12 cellular contexts compared by ENCODE assay signal in genomic region chr1:57072775-57073174, GRCh38.
DNase-seq lines count a peak whose midpoint lies in the region; ATAC-seq, FAIRE-seq and TF ChIP-seq lines count a peak whose summit lies in the region.
"Had no signal": no experiment of that assay in that cellular context is flagged by ENCODE, and none has a peak within 500 bp of the region (broad histone marks: within the 10 kb centered on the region; RNA-seq: fewer than 3 reads in every experiment).

No MANE protein-coding gene starts in this region.

- no peaks in the 10 kb centered on the region for H3K27me3 ChIP-seq in small intestine (ENCODE audit: control insufficient read depth in 2 of 2, insufficient read depth in 2 of 2, low read length in 2 of 2)

- no peak for TF ChIP-seq CTCF in WTC11 (IDR thresholded peaks at IDR 0.05)

- POLR2A ChIA-PET in WTC11 (lab: Charles Lee): no interaction called here

- no peaks in the 10 kb centered on the region for H3K27me3 Mint-ChIP-seq in WTC11 (ENCODE audit: low read depth)
- no peaks in the 10 kb centered on the region for H3K27me3 Mint-ChIP-seq in stimulated activated naive B cell treated with anti-CD40 and anti-IgM and Interleukin-4, amounts not matched to agents 10 μg/mL and 1 μg/mL and 100 μg/mL, for 72 hours

- H3K4me3 Mint-ChIP-seq in WTC11: no peak overlapping the region
- H3K4me3 Mint-ChIP-seq in stimulated activated naive B cell treated with anti-CD40 and anti-IgM and Interleukin-4, amounts not matched to agents 10 μg/mL and 1 μg/mL and 100 μg/mL, for 72 hours: no peak overlapping the region

- no peak overlapping the region for H3K27ac ChIP-seq in small intestine (ENCODE audit: low read depth in 1 of 2, low read length in 1 of 2)
- H3K27ac ChIP-seq: A549 had no signal

- ATAC-seq in HG02981 (IDR thresholded peaks at IDR 0.05; ENCODE audit: unreplicated experiment) (peak; percentile 84), WTC11 (peak; percentile 88), GM21723 (IDR thresholded peaks at IDR 0.05; ENCODE audit: unreplicated experiment) (no peak)
- ATAC-seq in stimulated activated naive B cell treated with anti-CD40 and anti-IgM and Interleukin-4, amounts not matched to agents 10 μg/mL and 1 μg/mL and 100 μg/mL, for 72 hours (replicated peaks): peak; percentile 27 to 61
- ATAC-seq: left colon had no signal

- CTCF ChIA-PET in WTC11 (lab: Charles Lee): interaction anchor here (0.9 to 1.0 kb wide), 2 partner anchors 8 to 718 kb away, joined by 3 read pairs; no protein-coding TSS in a partner anchor

- H3K36me3 Mint-ChIP-seq in WTC11: no peaks in the 10 kb centered on the region
- no peaks in the 10 kb centered on the region for H3K36me3 Mint-ChIP-seq in stimulated activated naive B cell treated with anti-CD40 and anti-IgM and Interleukin-4, amounts not matched to agents 10 μg/mL and 1 μg/mL and 100 μg/mL, for 72 hours

- FAIRE-seq in small intestine (lab: Jason Lieb, UNC): no peak
- FAIRE-seq: A549 had no signal

- peaks cover 13% of the 10 kb centered on the region for H3K4me1 Mint-ChIP-seq in WTC11
- no peaks in the 10 kb centered on the region for H3K4me1 Mint-ChIP-seq in stimulated activated naive B cell treated with anti-CD40 and anti-IgM and Interleukin-4, amounts not matched to agents 10 μg/mL and 1 μg/mL and 100 μg/mL, for 72 hours

- H3K27ac Mint-ChIP-seq in WTC11: peak overlapping the region; percentile 8; the same call in 1 of the 2 replicates
- H3K27ac Mint-ChIP-seq in stimulated activated naive B cell treated with anti-CD40 and anti-IgM and Interleukin-4, amounts not matched to agents 10 μg/mL and 1 μg/mL and 100 μg/mL, for 72 hours: no peak overlapping the region

- H3K9me3 ChIP-seq in small intestine (ENCODE audit: control insufficient read depth, low read depth): no peaks in the 10 kb centered on the region
- H3K9me3 ChIP-seq: A549 had no signal

- no peak overlapping the region for H3K4me3 ChIP-seq in small intestine (ENCODE audit: low read depth in 1 of 2, low read length in 2 of 2)
- H3K4me3 ChIP-seq: A549 had no signal

- peak; percentile 3 for DNase-seq in NCI-H2171 treated with DMSO at 0.1 percent for 48 hours (lab: John Stamatoyannopoulos, UW)
- no peak for DNase-seq in NCI-H2171 (lab: John Stamatoyannopoulos, UW)
- DNase-seq in WTC11 (ENCODE audit: low spot score): peak; percentile 34
- DNase-seq in stimulated activated naive B cell treated with anti-CD40 and anti-IgM and Interleukin-4, amounts not matched to agents 10 μg/mL and 1 μg/mL and 100 μg/mL, for 72 hours: no peak
- no peak for DNase-seq in DMS79 (lab: John Stamatoyannopoulos, UW)
- no peak for DNase-seq in small intestine
- DNase-seq: left colon; NCI-H1048; stimulated activated CD4-positive, alpha-beta T cell treated with anti-CD3 and anti-CD28 coated beads, Interleukin-2, amount 100 ng/mL, for 24 hours had no signal

- 75 to 91% (median 84%) methylated on average over 4 of the region's 4 CpGs for WGBS in small intestine, 3 donors

- H3K36me3 ChIP-seq in small intestine (ENCODE audit: control insufficient read depth in 2 of 2, insufficient read depth in 2 of 2, low read length in 2 of 2): peaks cover 0 to 2% of the 10 kb centered on the region in 2 donors

- H3K9me3 Mint-ChIP-seq in WTC11: no peaks in the 10 kb centered on the region
- no peaks in the 10 kb centered on the region for H3K9me3 Mint-ChIP-seq in stimulated activated naive B cell treated with anti-CD40 and anti-IgM and Interleukin-4, amounts not matched to agents 10 μg/mL and 1 μg/mL and 100 μg/mL, for 72 hours

- peaks cover 0 to 2% of the 10 kb centered on the region in 2 donors for H3K4me1 ChIP-seq in small intestine (ENCODE audit: control insufficient read depth in 2 of 2, insufficient read depth in 1 of 2, low read depth in 1 of 2, low read length in 1 of 2)
- H3K4me1 ChIP-seq: A549 had no signal

TF ChIP-seq in WTC11, 78 proteins besides CTCF, POLR2A, EP300 and RAD21:
- TF ChIP-seq ZNF219 (CRISPR knock-in tag; IDR thresholded peaks at IDR 0.05; ENCODE audit: borderline replicate concordance) (no peak), TEAD1 (CRISPR knock-in tag; IDR thresholded peaks at IDR 0.05) (no peak), ZNF425 (CRISPR knock-in tag; conservative IDR thresholded peaks at IDR 0.05) (no peak), KAT7 (CRISPR knock-in tag; IDR thresholded peaks at IDR 0.05; ENCODE audit: borderline replicate concordance) (no peak), ZNF532 (CRISPR knock-in tag; IDR thresholded peaks at IDR 0.05; ENCODE audit: borderline replicate concordance) (no peak), GTF2I (CRISPR knock-in tag; conservative IDR thresholded peaks at IDR 0.05) (no peak), PREB (CRISPR knock-in tag; IDR thresholded peaks at IDR 0.05; ENCODE audit: borderline replicate concordance) (no peak), NR3C1 (CRISPR knock-in tag; conservative IDR thresholded peaks at IDR 0.05; ENCODE audit: low read depth) (no peak), ZNF232 (CRISPR knock-in tag; IDR thresholded peaks at IDR 0.05) (no peak), TCF7 (CRISPR knock-in tag; IDR thresholded peaks at IDR 0.05; ENCODE audit: low read depth) (no peak)

Comparison
In these comparisons a context has a peak if more than half of its experiments do, and no peak if none do; other contexts are left out.
1. DNase-seq: peak in NCI-H2171 treated with DMSO at 0.1 percent for 48 hours (single experiment) and WTC11 (single experiment); none in NCI-H2171 (single experiment), stimulated activated naive B cell treated with anti-CD40 and anti-IgM and Interleukin-4, amounts not matched to agents 10 μg/mL and 1 μg/mL and 100 μg/mL, for 72 hours (single experiment), DMS79 (single experiment) and small intestine (single experiment).